ENCODE assay signal across 21 cellular contexts in genomic region chr17:79930786-79931516, GRCh38.
DNase-seq lines count a peak whose midpoint lies in the region; ATAC-seq and TF ChIP-seq lines count a peak whose summit lies in the region.
"Had no signal": no experiment of that assay in that cellular context is flagged by ENCODE, and none has a peak within 500 bp of the region (broad histone marks: within the 10 kb centered on the region; RNA-seq: fewer than 3 reads in every experiment).

No MANE protein-coding gene starts in this region.

- in situ Hi-C loops in Panc1 (cut with HindIII; ENCODE audit: low pct_unique_long_range_greater_than_20kb, low sequenced_read_pairs), result no loop called here

- peak overlapping the region; percentile 55 for H3K4me3 Mint-ChIP-seq in osteocyte (ENCODE audit: unreplicated experiment)

- peak overlapping the region; percentile 100 for H3K4me2 ChIP-seq in hepatocyte
- H3K4me2 ChIP-seq: PC-9 had no signal

- intact Hi-C loops in Panc1 (cut with micrococcal nuclease; ENCODE audit: unreplicated experiment), result no loop called here

- H3K4me3 ChIP-seq in Panc1 (ENCODE audit: low read depth in 2 of 2, low read length in 2 of 2) (peak overlapping the region; percentile 44 to 58; a peak in 3 of 4 replicates), hepatocyte (peak overlapping the region; percentile 66)
- H3K4me3 ChIP-seq: PC-9 had no signal

- CTCF ChIA-PET in Panc1 (lab: Charles Lee), result no interaction called here

- H3K9me3 Mint-ChIP-seq in osteocyte (ENCODE audit: unreplicated experiment), result no peaks in the 10 kb centered on the region
- H3K9me3 Mint-ChIP-seq: activated naive CD4-positive, alpha-beta T cell treated with anti-CD3 and anti-CD28 coated beads, Interleukin-2, amount 50 U/mL, for 72 hours had no signal

- peaks cover 3% of the 10 kb centered on the region for H3K27me3 Mint-ChIP-seq in osteocyte (ENCODE audit: unreplicated experiment)

- peak in 2 of 3 experiments; percentile 44 to 52 for DNase-seq in NCI-H1417 (lab: John Stamatoyannopoulos, UW)
- no peak for DNase-seq in NCI-H1417 treated with DMSO at 0.1 percent for 48 hours (lab: John Stamatoyannopoulos, UW)
- no peak for DNase-seq in Panc1 (ENCODE audit: low read depth, low spot score)
- DNase-seq in hepatocyte (ENCODE audit: low spot score), result no peak
- no peak for DNase-seq in osteocyte (ENCODE audit: extremely low spot score, unreplicated experiment)
- DNase-seq in NCI-H1694 treated with DMSO at 0.1 percent for 48 hours (lab: John Stamatoyannopoulos, UW), result no peak
- DNase-seq in caudate nucleus (lab: John Stamatoyannopoulos, UW), result no peak
- DNase-seq: 8988T; activated CD4-positive, CD25-positive, alpha-beta regulatory T cell treated with anti-CD3 and anti-CD28 coated beads, Interleukin-2, amount 50 U/mL, for 72 hours; central memory CD4-positive, alpha-beta T cell; GF-D8; KBM-7; NCI-H1436 treated with DMSO at 0.1 percent for 48 hours; NCI-H510A treated with DMSO at 0.1 percent for 48 hours; PC-9; right cardiac atrium; SW 1271 had no signal

- H3K27ac Mint-ChIP-seq in osteocyte (ENCODE audit: unreplicated experiment), result no peak overlapping the region
- H3K27ac Mint-ChIP-seq: activated naive CD4-positive, alpha-beta T cell treated with anti-CD3 and anti-CD28 coated beads, Interleukin-2, amount 50 U/mL, for 72 hours had no signal

- H3K27me3 ChIP-seq in Panc1 (ENCODE audit: control insufficient read depth, insufficient read depth, low read length) (no peaks in the 10 kb centered on the region), hepatocyte (peaks cover 10% of the 10 kb centered on the region)

- H3K36me3 ChIP-seq in Panc1 (ENCODE audit: control insufficient read depth, insufficient read depth, low read length) (no peaks in the 10 kb centered on the region), hepatocyte (replicated peaks; ENCODE audit: insufficient read depth, low read depth) (no peaks in the 10 kb centered on the region)
- H3K36me3 ChIP-seq: gastroesophageal sphincter, upper lobe of left lung had no signal

- TF ChIP-seq CTCF in Panc1 (IDR thresholded peaks at IDR 0.05) (no peak), hepatocyte (IDR thresholded peaks at IDR 0.05; ENCODE audit: poor library complexity) (no peak), osteocyte (IDR thresholded peaks at IDR 0.05) (no peak)

- H3K4me1 ChIP-seq in Panc1 (ENCODE audit: control insufficient read depth, insufficient read depth, low read length) (peaks cover 28% of the 10 kb centered on the region), hepatocyte (ENCODE audit: insufficient read depth) (peaks cover 39% of the 10 kb centered on the region)

- WGBS in hepatocyte (ENCODE audit: low lambda C conversion rate, missing lambda C conversion rate), result 13% methylated on average over 13 of the region's 14 CpGs

- no peak overlapping the region for H3K27ac ChIP-seq in Panc1 (ENCODE audit: low read length)
- H3K27ac ChIP-seq in hepatocyte, result peak overlapping the region; percentile 90
- no peak overlapping the region for H3K27ac ChIP-seq in caudate nucleus (ENCODE audit: low read depth, low read length)
- H3K27ac ChIP-seq: gastroesophageal sphincter, PC-9, upper lobe of left lung had no signal

- BruUV-seq in Panc1 (replicated peaks; lab: Mats Ljungman, UMichigan), result no TSS peak

- H2AFZ ChIP-seq in hepatocyte, result no peak overlapping the region
- H2AFZ ChIP-seq: PC-9 had no signal

- H3K9me3 ChIP-seq in Panc1 (ENCODE audit: control insufficient read depth, insufficient read depth, low read depth, low read length), result no peaks in the 10 kb centered on the region
- H3K9me3 ChIP-seq in hepatocyte (ENCODE audit: low read depth), result no peaks in the 10 kb centered on the region
- H3K9me3 ChIP-seq: gastroesophageal sphincter, upper lobe of left lung had no signal

- H3K9me2 ChIP-seq in hepatocyte (replicated peaks; ENCODE audit: insufficient read depth), result no peaks in the 10 kb centered on the region

- no peaks in the 10 kb centered on the region for H3K79me2 ChIP-seq in hepatocyte

- no peaks in the 10 kb centered on the region for H3K36me3 Mint-ChIP-seq in osteocyte (ENCODE audit: unreplicated experiment)
- H3K36me3 Mint-ChIP-seq: activated naive CD4-positive, alpha-beta T cell treated with anti-CD3 and anti-CD28 coated beads, Interleukin-2, amount 50 U/mL, for 72 hours had no signal

- 0 out of 2 replicates have a peak, but pooled peaks have one; percentile 13 for ATAC-seq in Panc1
- ATAC-seq in HG02938 (IDR thresholded peaks at IDR 0.05; ENCODE audit: unreplicated experiment), result no peak
- ATAC-seq: gastroesophageal sphincter, right cardiac atrium had no signal

- H3K4me1 Mint-ChIP-seq in osteocyte (ENCODE audit: unreplicated experiment), result peaks cover 24% of the 10 kb centered on the region

- no peaks in the 10 kb centered on the region for H4K20me1 ChIP-seq in hepatocyte (ENCODE audit: insufficient read depth, poor library complexity, severe bottlenecking)

- POLR2A ChIA-PET in Panc1 (lab: Charles Lee), result no interaction called here

Comparison
In these comparisons a context has a peak if more than half of its experiments do, and no peak if none do; other contexts are left out.
1. DNase-seq: peak in NCI-H1417 (2 of 3); none in NCI-H1417 treated with DMSO at 0.1 percent for 48 hours (single experiment), Panc1 (single experiment), hepatocyte (single experiment), osteocyte (single experiment), NCI-H1694 treated with DMSO at 0.1 percent for 48 hours (single experiment) and caudate nucleus (0 of 61).